In the genomic region with DNA sequence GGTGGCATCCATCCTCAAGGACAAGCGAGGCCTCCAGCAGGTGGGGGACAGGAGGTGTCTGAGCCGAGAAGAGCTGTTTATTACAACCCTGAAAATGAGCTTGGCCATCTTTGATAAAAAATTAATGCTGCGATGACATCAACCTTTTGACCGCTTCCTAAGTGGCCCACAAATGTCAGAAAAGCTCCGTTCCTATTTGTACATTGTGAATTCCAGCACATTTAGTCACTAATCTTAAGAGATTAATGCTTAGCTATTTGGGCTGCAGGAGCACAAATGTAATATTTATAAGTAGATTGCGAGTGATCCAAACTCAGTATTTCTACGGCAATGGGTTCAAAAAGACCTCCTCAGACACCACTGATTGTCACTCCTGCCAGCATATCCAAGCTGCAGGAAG, we compare ENCODE assay signal across 23 cellular contexts.
"Had no signal": no experiment of that assay in that cellular context is flagged by ENCODE, and none has a peak within 500 bp of the region (broad histone marks: within the 10 kb centered on the region; RNA-seq: fewer than 3 reads in every experiment).

No MANE protein-coding gene starts in this region.

- H3K27ac ChIP-seq: cardiac muscle cell, gastrocnemius medialis, right atrium auricular region, stomach, transverse colon had no signal

- H3K4me1 ChIP-seq: gastrocnemius medialis, right atrium auricular region, transverse colon had no signal

- FAIRE-seq: urothelium cell line had no signal

- ATAC-seq: activated naive CD4-positive, alpha-beta T cell treated with anti-CD3 and anti-CD28 coated beads, Interleukin-2, amount 50 U/mL, for 72 hours; activated T-helper 17 cell treated with anti-CD3 and anti-CD28 coated beads, Interleukin-2, amount 50 U/mL, for 72 hours; gastrocnemius medialis; naive thymus-derived CD4-positive, alpha-beta T cell; stimulated activated memory B cell treated with anti-CD40 and anti-IgM and Interleukin-4, amounts not matched to agents 10 μg/mL and 1 μg/mL and 100 μg/mL, for 72 hours; WTC11 had no signal

- H3K4me1 Mint-ChIP-seq: activated T-helper 17 cell treated with anti-CD3 and anti-CD28 coated beads, Interleukin-2, amount 50 U/mL, for 72 hours; stimulated activated memory B cell treated with anti-CD40 and anti-IgM and Interleukin-4, amounts not matched to agents 10 μg/mL and 1 μg/mL and 100 μg/mL, for 72 hours had no signal

- H3K27ac Mint-ChIP-seq: activated naive CD4-positive, alpha-beta T cell treated with anti-CD3 and anti-CD28 coated beads, Interleukin-2, amount 50 U/mL, for 72 hours; activated T-cell treated with anti-CD3 and anti-CD28 coated beads, Interleukin-2, amount 50 U/mL, for 24 hours; activated T-helper 17 cell treated with anti-CD3 and anti-CD28 coated beads, Interleukin-2, amount 50 U/mL, for 72 hours; dendritic cell treated with granulocyte-macrophage colony-stimulating factor and Interleukin-4, amounts not matched to agents 40 ng/mL and 50 ng/mL, for 4 days; naive thymus-derived CD4-positive, alpha-beta T cell; progenitor cell of endocrine pancreas; stimulated activated memory B cell treated with anti-CD40 and anti-IgM and Interleukin-4, amounts not matched to agents 10 μg/mL and 1 μg/mL and 100 μg/mL, for 72 hours had no signal

- H3K4me3 Mint-ChIP-seq: activated T-cell treated with anti-CD3 and anti-CD28 coated beads, Interleukin-2, amount 50 U/mL, for 24 hours; activated T-helper 17 cell treated with anti-CD3 and anti-CD28 coated beads, Interleukin-2, amount 50 U/mL, for 72 hours; dendritic cell treated with granulocyte-macrophage colony-stimulating factor and Interleukin-4, amounts not matched to agents 40 ng/mL and 50 ng/mL, for 4 days; naive thymus-derived CD4-positive, alpha-beta T cell; stimulated activated memory B cell treated with anti-CD40 and anti-IgM and Interleukin-4, amounts not matched to agents 10 μg/mL and 1 μg/mL and 100 μg/mL, for 72 hours; WTC11 had no signal

- H3K9me3 Mint-ChIP-seq: activated naive CD4-positive, alpha-beta T cell treated with anti-CD3 and anti-CD28 coated beads, Interleukin-2, amount 50 U/mL, for 72 hours; activated T-cell treated with anti-CD3 and anti-CD28 coated beads, Interleukin-2, amount 50 U/mL, for 24 hours; activated T-helper 17 cell treated with anti-CD3 and anti-CD28 coated beads, Interleukin-2, amount 50 U/mL, for 72 hours; dendritic cell treated with granulocyte-macrophage colony-stimulating factor and Interleukin-4, amounts not matched to agents 40 ng/mL and 50 ng/mL, for 4 days; stimulated activated memory B cell treated with anti-CD40 and anti-IgM and Interleukin-4, amounts not matched to agents 10 μg/mL and 1 μg/mL and 100 μg/mL, for 72 hours; WTC11 had no signal

- H3K36me3 ChIP-seq: cardiac muscle cell, gastrocnemius medialis, right atrium auricular region, stomach, transverse colon had no signal

- H3K4me3 ChIP-seq: cardiac muscle cell, gastrocnemius medialis, lung, right atrium auricular region, stomach, transverse colon had no signal

- H3K27me3 ChIP-seq: cardiac muscle cell, gastrocnemius medialis, right atrium auricular region, stomach, transverse colon had no signal

- H3K9me3 ChIP-seq: gastrocnemius medialis, right atrium auricular region, stomach, transverse colon had no signal

- H3K27me3 Mint-ChIP-seq: dendritic cell treated with granulocyte-macrophage colony-stimulating factor and Interleukin-4, amounts not matched to agents 40 ng/mL and 50 ng/mL, for 4 days had no signal

- H3K36me3 Mint-ChIP-seq: activated naive CD4-positive, alpha-beta T cell treated with anti-CD3 and anti-CD28 coated beads, Interleukin-2, amount 50 U/mL, for 72 hours; naive thymus-derived CD4-positive, alpha-beta T cell; stimulated activated memory B cell treated with anti-CD40 and anti-IgM and Interleukin-4, amounts not matched to agents 10 μg/mL and 1 μg/mL and 100 μg/mL, for 72 hours; WTC11 had no signal

- DNase-seq: activated CD8-positive, alpha-beta memory T cell treated with anti-CD3 and anti-CD28 coated beads for 24 hours; activated CD8-positive, alpha-beta memory T cell treated with anti-CD3 and anti-CD28 coated beads, Interleukin-2, amount 50 U/mL, for 4 hours; activated T-cell treated with anti-CD3 and anti-CD28 coated beads, Interleukin-2, amount 50 U/mL, for 24 hours; amniotic stem cell; effector CD4-positive, alpha-beta T cell; erythroblast; gastrocnemius medialis; islet precursor cell; stimulated activated CD4-positive, alpha-beta T cell treated with anti-CD3 and anti-CD28 coated beads, Interleukin-2, amount 100 ng/mL, for 24 hours; stomach; T-helper 9 cell; transverse colon had no signal
